Comparison of ENCODE assay signal across 9 cellular contexts in genomic region chrX:39874202-39874816, GRCh38.
DNase-seq lines count a peak whose midpoint lies in the region; ATAC-seq, FAIRE-seq and TF ChIP-seq lines count a peak whose summit lies in the region.
"Had no signal": no experiment of that assay in that cellular context is flagged by ENCODE, and none has a peak within 500 bp of the region (broad histone marks: within the 10 kb centered on the region; RNA-seq: fewer than 3 reads in every experiment).

No MANE protein-coding gene starts in this region.

- DNase-seq in activated CD4-positive, CD25-positive, alpha-beta regulatory T cell treated with anti-CD3 and anti-CD28 coated beads, Interleukin-2, amount 50 U/mL, for 16 hours (ENCODE audit: low read depth, low spot score): peak; percentile 26
- peak; percentile 52 to 62 for DNase-seq in stimulated activated CD4-positive, alpha-beta T cell treated with anti-CD3 and anti-CD28 coated beads, Interleukin-2, amount 100 ng/mL, for 48 hours
- DNase-seq in endothelial cell (ENCODE audit: low spot score): no peak
- no peak for DNase-seq in glomerular visceral epithelial cell (ENCODE audit: extremely low spot score)
- DNase-seq in GM03348 (ENCODE audit: low spot score): no peak
- no peak for DNase-seq in urothelium cell line (ENCODE audit: low spot score)

- FAIRE-seq in urothelium cell line (lab: Jason Lieb, UNC): no peak

- ATAC-seq in GM19035 (IDR thresholded peaks at IDR 0.05; ENCODE audit: unreplicated experiment): peak; percentile 95
- ATAC-seq in HG02852 (IDR thresholded peaks at IDR 0.05; ENCODE audit: unreplicated experiment): peak; percentile 97
- ATAC-seq: HCT116 had no signal

- H3K4me1 Mint-ChIP-seq in endothelial cell (ENCODE audit: unreplicated experiment): no peaks in the 10 kb centered on the region

- H3K9me3 Mint-ChIP-seq in endothelial cell (ENCODE audit: unreplicated experiment): no peaks in the 10 kb centered on the region

- peaks cover 5% of the 10 kb centered on the region for H3K27me3 Mint-ChIP-seq in endothelial cell (ENCODE audit: unreplicated experiment)

- TF ChIP-seq CTCF in endothelial cell (IDR thresholded peaks at IDR 0.05; ENCODE audit: unreplicated experiment): no peak

- H3K4me3 Mint-ChIP-seq in endothelial cell (ENCODE audit: unreplicated experiment): no peak overlapping the region

- no peak overlapping the region for H3K27ac Mint-ChIP-seq in endothelial cell (ENCODE audit: unreplicated experiment)

- no peaks in the 10 kb centered on the region for H3K36me3 Mint-ChIP-seq in endothelial cell (ENCODE audit: low read depth, unreplicated experiment)

Comparison
In these comparisons a context has a peak if more than half of its experiments do, and no peak if none do; other contexts are left out.
1. DNase-seq: peak in activated CD4-positive, CD25-positive, alpha-beta regulatory T cell treated with anti-CD3 and anti-CD28 coated beads, Interleukin-2, amount 50 U/mL, for 16 hours (single experiment) and stimulated activated CD4-positive, alpha-beta T cell treated with anti-CD3 and anti-CD28 coated beads, Interleukin-2, amount 100 ng/mL, for 48 hours (2 of 2); none in endothelial cell (single experiment), glomerular visceral epithelial cell (single experiment), GM03348 (single experiment) and urothelium cell line (single experiment).